ENCODE assay signal across 20 cellular contexts in the genomic region with DNA sequence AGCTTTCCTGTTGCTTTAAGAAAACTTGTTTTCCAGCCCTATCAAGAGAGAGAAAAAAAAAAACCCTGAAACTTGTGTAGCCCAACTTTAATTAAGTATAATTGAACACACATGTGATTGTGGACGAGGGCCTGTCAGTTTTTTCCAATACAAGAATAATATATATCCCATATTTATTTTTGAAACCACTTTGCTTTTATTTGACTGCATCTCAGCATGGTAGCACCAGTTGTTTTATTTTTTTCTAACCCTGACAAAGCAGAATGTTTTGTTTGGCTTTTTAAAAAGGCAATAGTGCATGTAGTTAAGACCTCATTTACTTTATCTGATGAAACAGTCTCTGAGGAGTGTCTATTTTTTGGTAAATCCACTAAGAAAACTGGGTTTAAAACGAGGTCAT.
DNase-seq lines count a peak whose midpoint lies in the region; ATAC-seq and TF ChIP-seq lines count a peak whose summit lies in the region.
"Had no signal": no experiment of that assay in that cellular context is flagged by ENCODE, and none has a peak within 500 bp of the region (broad histone marks: within the 10 kb centered on the region; RNA-seq: fewer than 3 reads in every experiment).

No MANE protein-coding gene starts in this region.

- no peak overlapping the region; the same call in 1 of the 2 replicates for H3K27ac Mint-ChIP-seq in HFFc6
- H3K27ac Mint-ChIP-seq: activated naive CD4-positive, alpha-beta T cell treated with anti-CD3 and anti-CD28 coated beads, Interleukin-2, amount 50 U/mL, for 24 hours; memory B cell had no signal

- WGBS in hepatocyte (ENCODE audit: low lambda C conversion rate, missing lambda C conversion rate), result 46% methylated on average over 2 of the region's 2 CpGs

- no peaks in the 10 kb centered on the region; the same call in 1 of the 2 replicates for H3K36me3 ChIP-seq in SK-N-MC (ENCODE audit: insufficient read depth, low read length)
- H3K36me3 ChIP-seq in hepatocyte (replicated peaks; ENCODE audit: insufficient read depth, low read depth), result no peaks in the 10 kb centered on the region
- H3K36me3 ChIP-seq in OCI-LY7 (ENCODE audit: insufficient read depth, low read length), result no peaks in the 10 kb centered on the region
- H3K36me3 ChIP-seq: heart right ventricle, Peyer's patch, thyroid gland had no signal

- peaks cover 2% of the 10 kb centered on the region for H3K4me1 Mint-ChIP-seq in activated T-cell treated with anti-CD3 and anti-CD28 coated beads, Interleukin-2, amount 50 U/mL, for 4 hours (ENCODE audit: low read depth)
- H3K4me1 Mint-ChIP-seq in HFFc6 (ENCODE audit: low read depth), result peaks cover 11% of the 10 kb centered on the region; the same call in 1 of the 2 replicates
- H3K4me1 Mint-ChIP-seq: activated naive CD4-positive, alpha-beta T cell treated with anti-CD3 and anti-CD28 coated beads, Interleukin-2, amount 50 U/mL, for 24 hours; memory B cell had no signal

- in situ Hi-C loops in G401 (cut with HindIII; ENCODE audit: low sequenced_read_pairs), result no loop called here

- peaks cover 28% of the 10 kb centered on the region for H3K36me3 Mint-ChIP-seq in activated T-cell treated with anti-CD3 and anti-CD28 coated beads, Interleukin-2, amount 50 U/mL, for 4 hours (ENCODE audit: insufficient read depth)
- H3K36me3 Mint-ChIP-seq in HFFc6 (ENCODE audit: low read depth), result no peaks in the 10 kb centered on the region

- no peaks in the 10 kb centered on the region for H3K9me2 ChIP-seq in hepatocyte (replicated peaks; ENCODE audit: insufficient read depth)
- H3K9me2 ChIP-seq in OCI-LY7 (ENCODE audit: insufficient read depth, low read length), result no peaks in the 10 kb centered on the region

- H3K79me2 ChIP-seq in hepatocyte (no peaks in the 10 kb centered on the region), OCI-LY7 (ENCODE audit: insufficient read depth, low read depth, low read length) (no peaks in the 10 kb centered on the region)

- CTCF ChIA-PET in OCI-LY7 (lab: Charles Lee; ENCODE audit: unreplicated experiment), result no interaction called here

- H4K20me1 ChIP-seq in hepatocyte (ENCODE audit: insufficient read depth, poor library complexity, severe bottlenecking) (no peaks in the 10 kb centered on the region), OCI-LY7 (ENCODE audit: insufficient read depth, low read length) (no peaks in the 10 kb centered on the region)

- H2AFZ ChIP-seq in hepatocyte, result no peak overlapping the region
- no peak overlapping the region for H2AFZ ChIP-seq in OCI-LY7 (ENCODE audit: low read length)

- H3K27ac ChIP-seq in SK-N-MC (peak overlapping the region; percentile 88), hepatocyte (peak overlapping the region; percentile 41), OCI-LY7 (ENCODE audit: low read depth, low read length, poor library complexity, severe bottlenecking) (no peak overlapping the region)
- H3K27ac ChIP-seq: dorsolateral prefrontal cortex, heart right ventricle, Peyer's patch, psoas muscle, spleen, thyroid gland had no signal

- no TSS peak for BruUV-seq in OCI-LY7 (replicated peaks; lab: Mats Ljungman, UMichigan)

- no peak for ATAC-seq in activated T-cell treated with anti-CD3 and anti-CD28 coated beads, Interleukin-2, amount 50 U/mL, for 4 hours
- ATAC-seq: psoas muscle had no signal

- H3K9ac ChIP-seq in SK-N-MC (ENCODE audit: insufficient read length), result no peak overlapping the region

- H3K4me1 ChIP-seq in hepatocyte (ENCODE audit: insufficient read depth) (peaks cover 19% of the 10 kb centered on the region), OCI-LY7 (ENCODE audit: insufficient read depth, low read length, poor library complexity, severe bottlenecking) (no peaks in the 10 kb centered on the region)
- H3K4me1 ChIP-seq: Peyer's patch, psoas muscle, spleen, thyroid gland had no signal

- H3K9me3 ChIP-seq in SK-N-MC (ENCODE audit: low read depth, low read length) (no peaks in the 10 kb centered on the region), hepatocyte (ENCODE audit: low read depth) (no peaks in the 10 kb centered on the region), OCI-LY7 (ENCODE audit: low read length) (no peaks in the 10 kb centered on the region)
- H3K9me3 ChIP-seq: heart right ventricle, Peyer's patch, psoas muscle, spleen, thyroid gland had no signal

- no peaks in the 10 kb centered on the region for H3K27me3 Mint-ChIP-seq in activated T-cell treated with anti-CD3 and anti-CD28 coated beads, Interleukin-2, amount 50 U/mL, for 4 hours (ENCODE audit: low read depth)
- no peaks in the 10 kb centered on the region for H3K27me3 Mint-ChIP-seq in HFFc6 (ENCODE audit: insufficient read depth)
- H3K27me3 Mint-ChIP-seq: activated naive CD4-positive, alpha-beta T cell treated with anti-CD3 and anti-CD28 coated beads, Interleukin-2, amount 50 U/mL, for 24 hours; memory B cell had no signal

- no peak overlapping the region for H3K4me3 Mint-ChIP-seq in activated T-cell treated with anti-CD3 and anti-CD28 coated beads, Interleukin-2, amount 50 U/mL, for 4 hours
- H3K4me3 Mint-ChIP-seq in HFFc6, result no peak overlapping the region
- H3K4me3 Mint-ChIP-seq: activated naive CD4-positive, alpha-beta T cell treated with anti-CD3 and anti-CD28 coated beads, Interleukin-2, amount 50 U/mL, for 24 hours; memory B cell had no signal

- intact Hi-C loops in OCI-LY7 (cut with micrococcal nuclease; ENCODE audit: unreplicated experiment), result no loop called here

- H3K9me3 Mint-ChIP-seq in activated T-cell treated with anti-CD3 and anti-CD28 coated beads, Interleukin-2, amount 50 U/mL, for 4 hours, result peaks cover 3% of the 10 kb centered on the region
- H3K9me3 Mint-ChIP-seq in HFFc6, result no peaks in the 10 kb centered on the region

- TF ChIP-seq CTCF in hepatocyte (IDR thresholded peaks at IDR 0.05; ENCODE audit: poor library complexity), result no peak
- no peak for TF ChIP-seq CTCF in HFFc6 (IDR thresholded peaks at IDR 0.05)
- TF ChIP-seq CTCF in OCI-LY7 (conservative IDR thresholded peaks at IDR 0.05; ENCODE audit: low read length), result no peak

- POLR2A ChIA-PET in OCI-LY7 (lab: Charles Lee), result no interaction called here

- H3K27me3 ChIP-seq in hepatocyte, result no peaks in the 10 kb centered on the region
- H3K27me3 ChIP-seq: dorsolateral prefrontal cortex, heart right ventricle, Peyer's patch, spleen, thyroid gland had no signal

- DNase-seq in DMS79 treated with DMSO at 0.1 percent for 48 hours (lab: John Stamatoyannopoulos, UW), result peak; percentile 75
- peak; percentile 87 for DNase-seq in NCI-H1417 treated with DMSO at 0.1 percent for 48 hours (lab: John Stamatoyannopoulos, UW)
- DNase-seq in SK-N-MC (ENCODE audit: low read depth, low spot score), result no peak
- no peak for DNase-seq in hepatocyte (ENCODE audit: low spot score)
- no peak for DNase-seq in activated T-cell treated with anti-CD3 and anti-CD28 coated beads, Interleukin-2, amount 50 U/mL, for 4 hours
- no peak for DNase-seq in G401 (ENCODE audit: low spot score)
- no peak for DNase-seq in HFFc6
- no peak for DNase-seq in OCI-LY7 (ENCODE audit: low spot score)
- DNase-seq: dorsolateral prefrontal cortex, erythroblast, heart right ventricle, islet precursor cell, NCI-H1694, NCI-H526 treated with DMSO at 0.1 percent for 48 hours, Peyer's patch, psoas muscle, spleen, thyroid gland had no signal

- peak overlapping the region; percentile 39 for H3K4me3 ChIP-seq in SK-N-MC
- H3K4me3 ChIP-seq in hepatocyte, result no peak overlapping the region
- H3K4me3 ChIP-seq in OCI-LY7 (ENCODE audit: low read depth, low read length, poor library complexity, severe bottlenecking), result no peak overlapping the region
- H3K4me3 ChIP-seq: dorsolateral prefrontal cortex, heart right ventricle, Peyer's patch, psoas muscle, spleen, thyroid gland had no signal

- peak overlapping the region; percentile 43 for H3K4me2 ChIP-seq in hepatocyte
- no peak overlapping the region for H3K4me2 ChIP-seq in OCI-LY7 (ENCODE audit: low read length)

Comparison
In these comparisons a context has a peak if more than half of its experiments do, and no peak if none do; other contexts are left out.
1. DNase-seq: peak in DMS79 treated with DMSO at 0.1 percent for 48 hours (single experiment) and NCI-H1417 treated with DMSO at 0.1 percent for 48 hours (single experiment); none in SK-N-MC (single experiment), hepatocyte (single experiment), activated T-cell treated with anti-CD3 and anti-CD28 coated beads, Interleukin-2, amount 50 U/mL, for 4 hours (single experiment), G401 (single experiment), HFFc6 (single experiment) and OCI-LY7 (single experiment).